ENCODE assay signal across 18 cellular contexts in the genomic region with DNA sequence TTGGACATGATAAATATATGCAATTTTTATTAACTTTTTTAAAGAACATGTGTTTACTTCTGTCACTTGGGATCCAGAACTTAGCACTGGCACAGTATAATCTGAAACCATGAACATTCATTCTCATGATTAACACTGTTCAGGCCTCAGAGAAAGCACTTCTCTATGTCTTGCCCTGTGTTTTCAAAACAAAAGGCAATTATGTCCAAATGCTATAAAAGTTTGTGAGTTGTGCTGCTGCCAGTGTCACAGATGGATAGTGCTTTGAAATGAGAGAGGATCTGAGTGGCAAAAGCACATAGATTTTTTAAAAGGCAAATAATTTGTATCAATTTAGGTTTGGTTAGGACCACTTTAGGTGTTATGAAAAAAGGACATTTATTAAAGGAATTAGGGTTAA.
A peak's percentile ranks its signal among the peaks of the same experiment; 100 is the strongest.
DNase-seq lines count a peak whose midpoint lies in the region; ATAC-seq and TF ChIP-seq lines count a peak whose summit lies in the region.
"Had no signal": no experiment of that assay in that cellular context is flagged by ENCODE, and none has a peak within 500 bp of the region (broad histone marks: within the 10 kb centered on the region; RNA-seq: fewer than 3 reads in every experiment).

No MANE protein-coding gene starts in this region.

- no peak overlapping the region for H3K27ac Mint-ChIP-seq in type B pancreatic cell
- H3K27ac Mint-ChIP-seq: CD4-positive, CD25-positive, alpha-beta regulatory T cell; GM23338 had no signal

- no peaks in the 10 kb centered on the region for H3K36me3 Mint-ChIP-seq in type B pancreatic cell
- H3K36me3 Mint-ChIP-seq: CD4-positive, CD25-positive, alpha-beta regulatory T cell had no signal

- no peaks in the 10 kb centered on the region for H3K27me3 ChIP-seq in layer of hippocampus (ENCODE audit: control insufficient read depth, insufficient read depth, low read length)
- H3K27me3 ChIP-seq: BLaER1 treated with 17β-estradiol and CSF1 and Interleukin-3, amounts not matched to agents 10 nM and 100 nM had no signal

- no peak overlapping the region for H3K4me3 Mint-ChIP-seq in type B pancreatic cell
- H3K4me3 Mint-ChIP-seq: CD4-positive, CD25-positive, alpha-beta regulatory T cell; GM23338 had no signal

- no peak for TF ChIP-seq CTCF in type B pancreatic cell (conservative IDR thresholded peaks at IDR 0.05)

- no peak for ATAC-seq in left ventricle myocardium superior
- ATAC-seq: GM12878, GM23338 had no signal

- H3K4me1 Mint-ChIP-seq in type B pancreatic cell (ENCODE audit: unreplicated experiment) = no peaks in the 10 kb centered on the region
- H3K4me1 Mint-ChIP-seq: CD4-positive, CD25-positive, alpha-beta regulatory T cell; GM23338 had no signal

- intact Hi-C loops in left ventricle myocardium superior (cut with micrococcal nuclease) = no loop called here

- in situ Hi-C loops in SK-MEL-5 (cut with HindIII; ENCODE audit: low pct_unique_long_range_greater_than_20kb, low sequenced_read_pairs) = no loop called here

- H3K9me3 Mint-ChIP-seq in type B pancreatic cell = no peaks in the 10 kb centered on the region

- H3K27ac ChIP-seq in layer of hippocampus (ENCODE audit: low read depth, low read length) = peak overlapping the region; percentile 76
- H3K27ac ChIP-seq: BLaER1 treated with 17β-estradiol and CSF1 and Interleukin-3, amounts not matched to agents 10 nM and 100 nM; HL-60 had no signal

- peak; percentile 49 for DNase-seq in SK-MEL-5 (ENCODE audit: low read depth, low spot score)
- peak; percentile 61 for DNase-seq in foreskin melanocyte
- peak; percentile 70 for DNase-seq in putamen (ENCODE audit: low spot score)
- DNase-seq in left ventricle myocardium superior = no peak
- no peak for DNase-seq in amniotic stem cell (lab: John Stamatoyannopoulos, UW)
- DNase-seq in type B pancreatic cell (ENCODE audit: extremely low spot score, unreplicated experiment) = no peak
- no peak for DNase-seq in COLO829 (ENCODE audit: low spot score)
- DNase-seq: 8988T; AML-193; Calu3; CD4-positive, CD25-positive, alpha-beta regulatory T cell; DMS79; H7 had no signal

- H3K27me3 Mint-ChIP-seq in type B pancreatic cell = no peaks in the 10 kb centered on the region
- H3K27me3 Mint-ChIP-seq: CD4-positive, CD25-positive, alpha-beta regulatory T cell had no signal

Comparison
In these comparisons a context has a peak if more than half of its experiments do, and no peak if none do; other contexts are left out.
1. DNase-seq: peak in SK-MEL-5 (single experiment), foreskin melanocyte (single experiment) and putamen (single experiment); none in left ventricle myocardium superior (single experiment), amniotic stem cell (single experiment), type B pancreatic cell (single experiment) and COLO829 (single experiment).